Comparison of ENCODE assay signal across 8 cellular contexts in genomic region chr2:111900859-111901258, GRCh38. TPM values are rescaled to one million over a fixed set of nuclear protein-coding genes. Genes with fewer than 3 reads are reported as not detected.
DNase-seq lines count a peak whose midpoint lies in the region; ATAC-seq and TF ChIP-seq lines count a peak whose summit lies in the region.

No MANE protein-coding gene starts in this region.

- H3K4me2 ChIP-seq in IMR-90 (ENCODE audit: low read depth, low read length) = no peak overlapping the region

- peaks cover 23% of the 10 kb centered on the region for H3K36me3 Mint-ChIP-seq in Calu3 (ENCODE audit: insufficient read depth, unreplicated experiment)

- BruUV-seq in Calu3 (replicated peaks; lab: Mats Ljungman, UMichigan) (no TSS peak), IMR-90 (replicated peaks; lab: Mats Ljungman, UMichigan) (no TSS peak)

- no peaks in the 10 kb centered on the region for H3K79me1 ChIP-seq in IMR-90 (ENCODE audit: low read depth in 1 of 2, low read length in 2 of 2)

- H3K36me3 ChIP-seq in IMR-90 (ENCODE audit: control insufficient read depth, insufficient read depth, low read length) = no peaks in the 10 kb centered on the region

- no CpG with 5 or more reads among the region's 3 CpGs for WGBS in IMR-90 (ENCODE audit: extremely low coverage in 2 of 2, insufficient read length in 1 of 2), 2 experiments

- H3K56ac ChIP-seq in IMR-90 (ENCODE audit: extremely low read depth, insufficient read depth, low read length) = no peak overlapping the region

- H3K14ac ChIP-seq in IMR-90 (replicated peaks; ENCODE audit: low read depth, low read length) = no peak overlapping the region

- peaks cover 22% of the 10 kb centered on the region for H3K4me1 Mint-ChIP-seq in Calu3 (ENCODE audit: low read depth, unreplicated experiment)

- CTCF ChIA-PET in Calu3 (lab: Charles Lee) (interaction anchor here (1.3 kb wide), 1 partner anchor 13 kb away, joined by 3 read pairs; no protein-coding TSS in a partner anchor), IMR-90 (lab: Yijun Ruan, JAX) (no interaction called here)

- H2AK9ac ChIP-seq in IMR-90 (replicated peaks; ENCODE audit: low read depth, low read length, poor library complexity) = no peak overlapping the region

- peak; percentile 22; the same call in 1 of the 2 replicates for TF ChIP-seq RAD21 in IMR-90 (IDR thresholded peaks at IDR 0.05; ENCODE audit: low read length)

- H2AK5ac ChIP-seq in IMR-90 (ENCODE audit: low read depth, low read length) = no peak overlapping the region

- no peak overlapping the region for H2BK15ac ChIP-seq in IMR-90 (ENCODE audit: low read depth, low read length)

- ATAC-seq in IMR-90 (ENCODE audit: low read depth) = peak; percentile 18; the same call in 1 of the 2 replicates

- no peaks in the 10 kb centered on the region for H3K9me3 ChIP-seq in IMR-90 (ENCODE audit: control insufficient read depth, insufficient read depth, low read length)

- H3K23ac ChIP-seq in IMR-90 (ENCODE audit: low read depth, low read length) = no peak overlapping the region

- no peak for TF ChIP-seq POLR2A in IMR-90 (IDR thresholded peaks at IDR 0.05; ENCODE audit: low read depth, low read length)

- H3K18ac ChIP-seq in IMR-90 (ENCODE audit: low read depth, low read length) = no peak overlapping the region

- H4K91ac ChIP-seq in IMR-90 (ENCODE audit: insufficient read depth, low read depth, low read length) = no peak overlapping the region

- no peaks in the 10 kb centered on the region for H4K20me1 ChIP-seq in IMR-90 (ENCODE audit: insufficient read depth, low read length)

- peaks cover 4% of the 10 kb centered on the region for H3K4me1 ChIP-seq in IMR-90 (ENCODE audit: control insufficient read depth, insufficient read depth, low read length)

- no peak overlapping the region for H4K8ac ChIP-seq in IMR-90 (ENCODE audit: low read depth in 2 of 2, low read length in 2 of 2)

- no peak overlapping the region for H3K4me3 Mint-ChIP-seq in Calu3 (ENCODE audit: low read depth, unreplicated experiment)

- no peak overlapping the region for H4K5ac ChIP-seq in IMR-90 (ENCODE audit: low read depth, low read length)

- H3K27me3 Mint-ChIP-seq in Calu3 (ENCODE audit: unreplicated experiment) = no peaks in the 10 kb centered on the region

- POLR2A ChIA-PET in IMR-90 (lab: Charles Lee; ENCODE audit: unreplicated experiment) = no interaction called here

- H2AFZ ChIP-seq in IMR-90 (replicated peaks; ENCODE audit: low read length, poor library complexity) = no peak overlapping the region

- in situ Hi-C loops in IMR-90 (cut with MboI; ENCODE audit: low sequenced_read_pairs) = no loop called here

- dilution Hi-C loops in IMR-90 (cut with HindIII; ENCODE audit: low sequenced_read_pairs, unreplicated experiment) = no loop called here

- TF ChIP-seq CTCF in Calu3 (IDR thresholded peaks at IDR 0.05; ENCODE audit: unreplicated experiment) = peak; percentile 31
- TF ChIP-seq CTCF in IMR-90 (conservative IDR thresholded peaks at IDR 0.05; ENCODE audit: low read depth, low read length) = peak; percentile 29; the same call in 1 of the 2 replicates
- TF ChIP-seq CTCF in VCaP (conservative IDR thresholded peaks at IDR 0.05) = peak; percentile 74

- no peak overlapping the region for H2BK5ac ChIP-seq in IMR-90 (ENCODE audit: low read depth, low read length, poor library complexity, severe bottlenecking)

- no peak overlapping the region for H3K27ac ChIP-seq in IMR-90 (ENCODE audit: insufficient read depth, low read length)
- no peak overlapping the region; the same call in 1 of the 2 replicates for H3K27ac ChIP-seq in VCaP
- H3K27ac ChIP-seq in layer of hippocampus (ENCODE audit: low read depth, low read length) = peak overlapping the region; percentile 16

- DNase-seq in Calu3 = peak; percentile 60
- DNase-seq in IMR-90 = peak; percentile 38
- DNase-seq in NK-92 treated with Interleukin-12 subunit alpha and Interleukin-12 subunit beta, amount 100 ng/mL, for 24 hours (lab: John Stamatoyannopoulos, UW) = no peak
- no peak for DNase-seq in HPDE6-E6E7 (ENCODE audit: extremely low spot score)
- DNase-seq in activated naive CD4-positive, alpha-beta T cell treated with Interleukin-2 at 50 U/mL for 16 hours = no peak
- DNase-seq in stimulated activated CD4-positive, alpha-beta T cell treated with anti-CD3 and anti-CD28 coated beads, Interleukin-1b, Interleukin-23, amount 100 ng/mL, for 48 hours = no peak

- H3K27ac Mint-ChIP-seq in Calu3 (ENCODE audit: unreplicated experiment) = no peak overlapping the region

- H3K9me1 ChIP-seq in IMR-90 (ENCODE audit: insufficient read depth, low read length) = peaks cover 3% of the 10 kb centered on the region; the same call in 1 of the 2 replicates

- peaks cover 58% of the 10 kb centered on the region for H3K27me3 ChIP-seq in IMR-90 (ENCODE audit: control insufficient read depth, insufficient read depth, low read length)
- no peaks in the 10 kb centered on the region for H3K27me3 ChIP-seq in layer of hippocampus (ENCODE audit: control insufficient read depth, insufficient read depth, low read length)

- no peak overlapping the region for H2BK120ac ChIP-seq in IMR-90 (ENCODE audit: low read depth, low read length)

- no peak overlapping the region for H3K9ac ChIP-seq in IMR-90 (ENCODE audit: low read depth, low read length)

- H3K4me3 ChIP-seq in IMR-90 (ENCODE audit: insufficient read depth, low read depth, low read length) = no peak overlapping the region

- no peak overlapping the region for H2BK20ac ChIP-seq in IMR-90 (ENCODE audit: low read depth, low read length)

- intact Hi-C loops in Calu3 (cut with micrococcal nuclease; ENCODE audit: unreplicated experiment) (loop anchor here (1.0 kb wide), 1 partner anchor 147 kb away; no protein-coding TSS in a partner anchor), IMR-90 (cut with micrococcal nuclease) (no loop called here)

- H3K9me3 Mint-ChIP-seq in Calu3 (ENCODE audit: low read depth, unreplicated experiment) = no peaks in the 10 kb centered on the region

- no peak overlapping the region for H3K4ac ChIP-seq in IMR-90 (ENCODE audit: low read depth, low read length)

TF ChIP-seq in IMR-90, 13 proteins besides CTCF, POLR2A, EP300 and RAD21:
- TF ChIP-seq MAFK (IDR thresholded peaks at IDR 0.05; ENCODE audit: low read depth, low read length) = no peak
- TF ChIP-seq CEBPB (IDR thresholded peaks at IDR 0.05; ENCODE audit: low read depth, low read length) = 0 out of 2 replicates have a peak, but pooled peaks have one; percentile 8
- no peak for TF ChIP-seq MAZ (IDR thresholded peaks at IDR 0.05; ENCODE audit: borderline replicate concordance, low read depth, low read length)
- TF ChIP-seq FOS (IDR thresholded peaks at IDR 0.05; ENCODE audit: low read depth, low read length) = no peak

RNA-seq across cellular contexts. Expression of gene MERTK, which starts 2.5 kb away (rescaled TPM):
- total RNA-seq in Calu3 (2022) (1.5 and 2.1 TPM in 2 replicates), IMR-90 (2012; rRNA removed) (0.28 and 0.36 TPM in 2 replicates)
- 0.62 and 0.73 TPM in 2 replicates for polyA plus RNA-seq in IMR-90 (2012; rRNA removed)
- 0.19 and 0.45 TPM in 2 replicates for polyA plus RNA-seq in IMR-90 (2012; cell fraction: cytosol; rRNA removed)
- 0.62 and 3.6 TPM in 2 replicates for polyA plus RNA-seq in IMR-90 (2012; cell fraction: nucleus; rRNA removed; ENCODE audit: low replicate concordance)

RNA-seq across cellular contexts. Expression of gene ANAPC1, which starts 16.9 kb away (rescaled TPM):
- total RNA-seq in Calu3 (2022) (64.5 and 67.5 TPM in 2 replicates), IMR-90 (2012; rRNA removed) (50.7 and 70.0 TPM in 2 replicates)
- polyA plus RNA-seq in IMR-90 (2012; rRNA removed) = 11.7 and 14.6 TPM in 2 replicates
- polyA plus RNA-seq in IMR-90 (2012; cell fraction: cytosol; rRNA removed) = 9.0 and 12.3 TPM in 2 replicates
- polyA plus RNA-seq in IMR-90 (2012; cell fraction: nucleus; rRNA removed; ENCODE audit: low replicate concordance) = 14.0 and 20.6 TPM in 2 replicates

Comparison
In these comparisons a context has a peak if more than half of its experiments do, and no peak if none do; other contexts are left out.
1. DNase-seq: peak in Calu3 (single experiment) and IMR-90 (single experiment); none in NK-92 treated with Interleukin-12 subunit alpha and Interleukin-12 subunit beta, amount 100 ng/mL, for 24 hours (single experiment), HPDE6-E6E7 (single experiment), activated naive CD4-positive, alpha-beta T cell treated with Interleukin-2 at 50 U/mL for 16 hours (single experiment) and stimulated activated CD4-positive, alpha-beta T cell treated with anti-CD3 and anti-CD28 coated beads, Interleukin-1b, Interleukin-23, amount 100 ng/mL, for 48 hours (single experiment).
2. Peak in every context shown above with its lines, with median percentiles within 50 percentile points of each other: CTCF ChIP-seq.